In the genomic region with DNA sequence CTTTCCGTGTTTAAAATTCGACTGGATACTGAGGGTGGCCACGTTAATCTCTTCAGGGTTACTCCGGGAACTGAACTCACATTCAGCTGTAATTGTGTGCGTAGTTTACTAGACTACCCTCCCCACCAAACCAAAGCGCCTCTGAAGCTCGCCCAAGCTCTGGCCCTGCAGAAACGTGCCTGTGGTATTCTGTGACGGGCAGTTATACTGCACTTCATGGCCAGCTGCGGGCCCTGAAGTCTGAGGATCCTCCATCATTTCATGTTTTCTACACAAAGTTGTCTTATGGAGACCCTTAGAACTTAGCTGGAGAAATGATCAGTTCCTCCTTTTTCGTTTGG, we compare ENCODE assay signal across 8 cellular contexts. TPM values are rescaled to one million over a fixed set of nuclear protein-coding genes. Genes with fewer than 3 reads are reported as not detected.
DNase-seq lines count a peak whose midpoint lies in the region; ATAC-seq and TF ChIP-seq lines count a peak whose summit lies in the region.

No MANE protein-coding gene starts in this region.

- peak overlapping the region; percentile 80 for H3K4me3 Mint-ChIP-seq in Caco-2 (ENCODE audit: unreplicated experiment)
- H3K4me3 Mint-ChIP-seq in activated T-helper 1 cell treated with anti-CD3 and anti-CD28 coated beads, Interleukin-12 subunit alpha, Interleukin-12 subunit beta, Interleukin-2, Interleukin-4 antibody, amounts not matched to agents 30 ng/mL and 10 ng/mL and 1 ng/mL, durations not matched to agents 14 hours and 24 hours and 36 hours, result peak overlapping the region; percentile 90
- peak overlapping the region; percentile 93 to 96 (median 94) for H3K4me3 Mint-ChIP-seq in immature natural killer cell

- no peak for TF ChIP-seq EP300 in suprapubic skin (IDR thresholded peaks at IDR 0.05)

- TF ChIP-seq CTCF in Caco-2 (IDR thresholded peaks at IDR 0.05; ENCODE audit: insufficient read depth in 1 of 2, low read depth in 1 of 2, low read length in 1 of 2, severe bottlenecking in 1 of 2, unreplicated experiment in 1 of 2), result no peak
- TF ChIP-seq CTCF in suprapubic skin (IDR thresholded peaks at IDR 0.05), result no peak

- H3K4me3 ChIP-seq in Caco-2 (ENCODE audit: low read depth, low read length) (peak overlapping the region; percentile 96), suprapubic skin (peak overlapping the region; percentile 75)

- no peaks in the 10 kb centered on the region for H3K4me1 ChIP-seq in Caco-2
- peaks cover 16% of the 10 kb centered on the region for H3K4me1 ChIP-seq in suprapubic skin

- no peak for TF ChIP-seq POLR2A in suprapubic skin (IDR thresholded peaks at IDR 0.05)

- no peaks in the 10 kb centered on the region for H3K27me3 Mint-ChIP-seq in Caco-2 (ENCODE audit: insufficient read depth, unreplicated experiment)
- no peaks in the 10 kb centered on the region for H3K27me3 Mint-ChIP-seq in activated T-helper 1 cell treated with anti-CD3 and anti-CD28 coated beads, Interleukin-12 subunit alpha, Interleukin-12 subunit beta, Interleukin-2, Interleukin-4 antibody, amounts not matched to agents 30 ng/mL and 10 ng/mL and 1 ng/mL, durations not matched to agents 14 hours and 24 hours and 36 hours (ENCODE audit: insufficient read depth)
- peaks cover 0 to 11% (median 2%) of the 10 kb centered on the region in 3 donors for H3K27me3 Mint-ChIP-seq in immature natural killer cell (ENCODE audit: low read depth in 3 of 3)

- 4% methylated on average over 11 of the region's 11 CpGs for WGBS in suprapubic skin

- POLR2A ChIA-PET in Caco-2 (lab: Charles Lee), result interaction anchor here (0.8 to 0.9 kb wide), 2 partner anchors 51 to 93 kb away, joined by 3 read pairs; no protein-coding TSS in a partner anchor

- DNase-seq in Caco-2 (peak in 1 of 2 experiments; percentile 5), immature natural killer cell (no peak), suprapubic skin (ENCODE audit: low spot score in 2 of 2) (no peak), NCI-H1436 treated with DMSO at 0.1 percent for 48 hours (lab: John Stamatoyannopoulos, UW) (no peak), NCI-H774 (lab: John Stamatoyannopoulos, UW) (no peak), GF-D8 (lab: John Stamatoyannopoulos, UW) (no peak)
- no peak for DNase-seq in activated T-helper 1 cell treated with anti-CD3 and anti-CD28 coated beads, Interleukin-12 subunit alpha, Interleukin-12 subunit beta, Interleukin-2, Interleukin-4 antibody, amounts not matched to agents 30 ng/mL and 10 ng/mL and 1 ng/mL, durations not matched to agents 14 hours and 24 hours and 36 hours (ENCODE audit: low spot score)

- H3K27ac Mint-ChIP-seq in Caco-2 (ENCODE audit: unreplicated experiment) (peak overlapping the region; percentile 69), immature natural killer cell (peak overlapping the region; percentile 83 to 96 (median 92))
- H3K27ac Mint-ChIP-seq in activated T-helper 1 cell treated with anti-CD3 and anti-CD28 coated beads, Interleukin-12 subunit alpha, Interleukin-12 subunit beta, Interleukin-2, Interleukin-4 antibody, amounts not matched to agents 30 ng/mL and 10 ng/mL and 1 ng/mL, durations not matched to agents 14 hours and 24 hours and 36 hours, result peak overlapping the region; percentile 92

- H3K4me1 Mint-ChIP-seq in Caco-2 (ENCODE audit: low read depth, unreplicated experiment), result peaks cover 8% of the 10 kb centered on the region
- H3K4me1 Mint-ChIP-seq in activated T-helper 1 cell treated with anti-CD3 and anti-CD28 coated beads, Interleukin-12 subunit alpha, Interleukin-12 subunit beta, Interleukin-2, Interleukin-4 antibody, amounts not matched to agents 30 ng/mL and 10 ng/mL and 1 ng/mL, durations not matched to agents 14 hours and 24 hours and 36 hours (ENCODE audit: low read depth), result peaks cover 22% of the 10 kb centered on the region
- H3K4me1 Mint-ChIP-seq in immature natural killer cell, result peaks cover 34 to 47% of the 10 kb centered on the region in 2 donors

- H3K27me3 ChIP-seq in Caco-2 (replicated peaks; ENCODE audit: control insufficient read depth, insufficient read depth, low read length) (no peaks in the 10 kb centered on the region), suprapubic skin (no peaks in the 10 kb centered on the region)

- intact Hi-C loops in Caco-2 (cut with micrococcal nuclease; ENCODE audit: unreplicated experiment), result loop anchor here (1.0 to 2.0 kb wide), 4 partner anchors 50 to 194 kb away; a partner anchor contains a TSS
- intact Hi-C loops in activated T-helper 1 cell treated with anti-CD3 and anti-CD28 coated beads, Interleukin-12 subunit alpha, Interleukin-12 subunit beta, Interleukin-2, Interleukin-4 antibody, amounts not matched to agents 30 ng/mL and 10 ng/mL and 1 ng/mL, durations not matched to agents 14 hours and 24 hours and 36 hours (cut with micrococcal nuclease), result loop anchor here (1.0 to 2.0 kb wide), 8 partner anchors 31 to 194 kb away; a partner anchor contains a TSS

- H3K36me3 ChIP-seq in Caco-2 (ENCODE audit: control insufficient read depth, insufficient read depth, low read length), result no peaks in the 10 kb centered on the region
- H3K36me3 ChIP-seq in suprapubic skin, result peaks cover 19% of the 10 kb centered on the region

- H3K36me3 Mint-ChIP-seq in Caco-2 (ENCODE audit: insufficient read depth, unreplicated experiment) (peaks cover 40% of the 10 kb centered on the region), immature natural killer cell (peaks cover 15 to 26% (median 18%) of the 10 kb centered on the region in 3 donors)
- H3K36me3 Mint-ChIP-seq in activated T-helper 1 cell treated with anti-CD3 and anti-CD28 coated beads, Interleukin-12 subunit alpha, Interleukin-12 subunit beta, Interleukin-2, Interleukin-4 antibody, amounts not matched to agents 30 ng/mL and 10 ng/mL and 1 ng/mL, durations not matched to agents 14 hours and 24 hours and 36 hours (ENCODE audit: low read depth), result peaks cover 42% of the 10 kb centered on the region

- peak; percentile 9 for ATAC-seq in HG02678 (IDR thresholded peaks at IDR 0.05; ENCODE audit: unreplicated experiment)

- CTCF ChIA-PET in Caco-2 (lab: Charles Lee), result interaction anchor here (0.8 kb wide), 1 partner anchor 194 kb away, joined by 3 read pairs; a partner anchor contains a TSS

- H3K9me3 Mint-ChIP-seq in Caco-2 (ENCODE audit: unreplicated experiment), result peaks cover 31% of the 10 kb centered on the region
- H3K9me3 Mint-ChIP-seq in activated T-helper 1 cell treated with anti-CD3 and anti-CD28 coated beads, Interleukin-12 subunit alpha, Interleukin-12 subunit beta, Interleukin-2, Interleukin-4 antibody, amounts not matched to agents 30 ng/mL and 10 ng/mL and 1 ng/mL, durations not matched to agents 14 hours and 24 hours and 36 hours, result peaks cover 52% of the 10 kb centered on the region
- H3K9me3 Mint-ChIP-seq in immature natural killer cell, result peaks cover 0 to 2% (median 0%) of the 10 kb centered on the region in 6 donors

- BruUV-seq in Caco-2 (replicated peaks; lab: Mats Ljungman, UMichigan), result no TSS peak

- no peak overlapping the region for H3K27ac ChIP-seq in suprapubic skin

- H3K9me3 ChIP-seq in Caco-2, result peaks cover 7% of the 10 kb centered on the region; the same call in 1 of the 2 replicates
- H3K9me3 ChIP-seq in suprapubic skin, result peaks cover 13% of the 10 kb centered on the region

RNA-seq across cellular contexts. Expression of a gene that starts 0.7 kb away (rescaled TPM):
- total RNA-seq in Caco-2 (2022) (15.0 and 17.8 TPM in 2 replicates), suprapubic skin (10 to 100 TPM; 10.5 to 23.4 (median 11.8) TPM)
- 18.2 and 22.1 TPM in 2 replicates for total RNA-seq in activated T-helper 1 cell treated with anti-CD3 and anti-CD28 coated beads, Interleukin-12 subunit alpha, Interleukin-12 subunit beta, Interleukin-2, Interleukin-4 antibody, amounts not matched to agents 30 ng/mL and 10 ng/mL and 1 ng/mL, durations not matched to agents 14 hours and 24 hours and 36 hours
- polyA plus RNA-seq in immature natural killer cell, result 10 to 100 TPM in 2 of 3 donors, 1 to 10 TPM in 1; 7.2 to 15.9 (median 12.1) TPM

RNA-seq across cellular contexts. Expression of a gene that starts 30.7 kb away (rescaled TPM):
- total RNA-seq in Caco-2 (2022) (7.1 and 7.5 TPM in 2 replicates), suprapubic skin (10 to 100 TPM in 1 of 4 donors, 1 to 10 TPM in 3; 4.9 to 18.3 (median 6.3) TPM)
- total RNA-seq in activated T-helper 1 cell treated with anti-CD3 and anti-CD28 coated beads, Interleukin-12 subunit alpha, Interleukin-12 subunit beta, Interleukin-2, Interleukin-4 antibody, amounts not matched to agents 30 ng/mL and 10 ng/mL and 1 ng/mL, durations not matched to agents 14 hours and 24 hours and 36 hours, result 6.3 and 7.5 TPM in 2 replicates
- 1 to 10 TPM in 1 of 3 donors, under 1 TPM in 1, not detected in 1; 0.92 to 1.6 TPM for polyA plus RNA-seq in immature natural killer cell

RNA-seq across cellular contexts. Expression of a gene that starts 50.5 kb away (rescaled TPM):
- total RNA-seq in Caco-2 (2022) (21.8 and 24.9 TPM in 2 replicates), suprapubic skin (10 to 100 TPM in 3 of 4 donors, 1 to 10 TPM in 1; 8.0 to 41.9 (median 21.2) TPM)
- total RNA-seq in activated T-helper 1 cell treated with anti-CD3 and anti-CD28 coated beads, Interleukin-12 subunit alpha, Interleukin-12 subunit beta, Interleukin-2, Interleukin-4 antibody, amounts not matched to agents 30 ng/mL and 10 ng/mL and 1 ng/mL, durations not matched to agents 14 hours and 24 hours and 36 hours, result 18.3 and 21.2 TPM in 2 replicates
- polyA plus RNA-seq in immature natural killer cell, result 10 to 100 TPM in 2 of 3 donors, 1 to 10 TPM in 1; 8.1 to 14.7 (median 11.7) TPM
